Comparison of ENCODE assay signal across 18 cellular contexts in the genomic region with DNA sequence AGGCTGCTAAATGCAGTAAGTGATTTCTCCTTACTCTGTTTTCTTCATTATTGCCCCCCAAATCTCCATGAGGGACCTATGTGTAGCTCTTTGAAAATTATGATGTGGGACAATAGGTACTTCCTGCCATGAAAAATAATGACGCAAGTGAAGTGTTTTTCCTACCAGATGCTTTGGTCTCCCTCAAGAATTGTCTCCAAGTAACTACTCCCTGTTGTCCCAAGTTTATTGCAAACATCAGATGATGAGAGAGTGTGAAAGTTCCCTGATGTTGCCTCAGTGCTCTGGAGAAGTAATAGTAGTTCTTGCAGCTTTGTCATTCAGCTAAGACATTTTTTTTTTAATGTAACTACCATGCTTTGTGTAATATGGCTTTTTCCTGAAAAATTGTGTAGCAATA. TPM values are rescaled to one million over a fixed set of nuclear protein-coding genes. Genes with fewer than 3 reads are reported as not detected.
"Had no signal": no experiment of that assay in that cellular context is flagged by ENCODE, and none has a peak within 500 bp of the region (broad histone marks: within the 10 kb centered on the region; RNA-seq: fewer than 3 reads in every experiment).

No MANE protein-coding gene starts in this region.

- H3K27ac Mint-ChIP-seq: activated CD4-positive, alpha-beta T cell treated with anti-CD3 and anti-CD28 coated beads for 36 hours; activated CD8-positive, alpha-beta T cell treated with anti-CD3 and anti-CD28 coated beads for 36 hours; activated naive CD8-positive, alpha-beta T cell treated with anti-CD3 and anti-CD28 coated beads, Interleukin-2, amount 50 U/mL, for 24 hours; activated T-cell treated with anti-CD3 and anti-CD28 coated beads, Interleukin-2, amount 50 U/mL, for 72 hours; neural progenitor cell; stimulated activated naive B cell treated with anti-CD40 and anti-IgM and Interleukin-4, amounts not matched to agents 10 μg/mL and 1 μg/mL and 100 μg/mL, for 72 hours; T-cell had no signal

- H3K27ac ChIP-seq: ascending aorta, cardiac muscle cell, colonic mucosa, neural progenitor cell, WERI-Rb-1 had no signal

- H3K4me1 Mint-ChIP-seq: activated CD4-positive, alpha-beta T cell treated with anti-CD3 and anti-CD28 coated beads for 36 hours; activated naive CD8-positive, alpha-beta T cell treated with anti-CD3 and anti-CD28 coated beads, Interleukin-2, amount 50 U/mL, for 24 hours; neural progenitor cell; stimulated activated naive B cell treated with anti-CD40 and anti-IgM and Interleukin-4, amounts not matched to agents 10 μg/mL and 1 μg/mL and 100 μg/mL, for 72 hours; T-cell had no signal

- H3K27me3 Mint-ChIP-seq: activated CD4-positive, alpha-beta T cell treated with anti-CD3 and anti-CD28 coated beads for 36 hours; activated naive CD8-positive, alpha-beta T cell treated with anti-CD3 and anti-CD28 coated beads, Interleukin-2, amount 50 U/mL, for 24 hours; stimulated activated naive B cell treated with anti-CD40 and anti-IgM and Interleukin-4, amounts not matched to agents 10 μg/mL and 1 μg/mL and 100 μg/mL, for 72 hours had no signal

- H3K9me3 ChIP-seq: ascending aorta, colonic mucosa had no signal

- H3K36me3 Mint-ChIP-seq: neural progenitor cell; stimulated activated naive B cell treated with anti-CD40 and anti-IgM and Interleukin-4, amounts not matched to agents 10 μg/mL and 1 μg/mL and 100 μg/mL, for 72 hours; T-cell had no signal

- H3K36me3 ChIP-seq: ascending aorta, cardiac muscle cell, colonic mucosa, neural progenitor cell, WERI-Rb-1 had no signal

- ATAC-seq: activated CD4-positive, alpha-beta T cell treated with anti-CD3 and anti-CD28 coated beads for 36 hours; activated CD8-positive, alpha-beta T cell treated with anti-CD3 and anti-CD28 coated beads for 36 hours; activated naive CD8-positive, alpha-beta T cell treated with anti-CD3 and anti-CD28 coated beads, Interleukin-2, amount 50 U/mL, for 24 hours; activated T-cell treated with anti-CD3 and anti-CD28 coated beads, Interleukin-2, amount 50 U/mL, for 72 hours; stimulated activated naive B cell treated with anti-CD40 and anti-IgM and Interleukin-4, amounts not matched to agents 10 μg/mL and 1 μg/mL and 100 μg/mL, for 72 hours; T-cell had no signal

- H3K4me1 ChIP-seq: ascending aorta, colonic mucosa, neural progenitor cell had no signal

- H3K9me3 Mint-ChIP-seq: activated CD8-positive, alpha-beta T cell treated with anti-CD3 and anti-CD28 coated beads for 36 hours; activated naive CD8-positive, alpha-beta T cell treated with anti-CD3 and anti-CD28 coated beads, Interleukin-2, amount 50 U/mL, for 24 hours; activated T-cell treated with anti-CD3 and anti-CD28 coated beads, Interleukin-2, amount 50 U/mL, for 72 hours; neural progenitor cell; stimulated activated naive B cell treated with anti-CD40 and anti-IgM and Interleukin-4, amounts not matched to agents 10 μg/mL and 1 μg/mL and 100 μg/mL, for 72 hours; T-cell had no signal

- H3K4me3 ChIP-seq: ascending aorta, cardiac muscle cell, colonic mucosa, neural progenitor cell had no signal

- H3K27me3 ChIP-seq: ascending aorta, cardiac muscle cell, colonic mucosa, neural progenitor cell had no signal

- DNase-seq: activated CD4-positive, alpha-beta T cell treated with anti-CD3 and anti-CD28 coated beads for 36 hours; activated CD8-positive, alpha-beta memory T cell treated with anti-CD3 and anti-CD28 coated beads, Interleukin-2, amount 50 U/mL, for 4 hours; activated CD8-positive, alpha-beta T cell treated with anti-CD3 and anti-CD28 coated beads for 36 hours; activated naive CD4-positive, alpha-beta T cell; activated naive CD8-positive, alpha-beta T cell treated with anti-CD3 and anti-CD28 coated beads, Interleukin-2, amount 50 U/mL, for 24 hours; activated T-cell treated with anti-CD3 and anti-CD28 coated beads, Interleukin-2, amount 50 U/mL, for 72 hours; colonic mucosa; effector CD4-positive, alpha-beta T cell; retina; stimulated activated naive B cell treated with anti-CD40 and anti-IgM and Interleukin-4, amounts not matched to agents 10 μg/mL and 1 μg/mL and 100 μg/mL, for 72 hours; substantia nigra; T-cell; trophoblast cell; WERI-Rb-1 had no signal

- H3K4me3 Mint-ChIP-seq: activated CD4-positive, alpha-beta T cell treated with anti-CD3 and anti-CD28 coated beads for 36 hours; activated CD8-positive, alpha-beta T cell treated with anti-CD3 and anti-CD28 coated beads for 36 hours; activated naive CD8-positive, alpha-beta T cell treated with anti-CD3 and anti-CD28 coated beads, Interleukin-2, amount 50 U/mL, for 24 hours; activated T-cell treated with anti-CD3 and anti-CD28 coated beads, Interleukin-2, amount 50 U/mL, for 72 hours; neural progenitor cell; stimulated activated naive B cell treated with anti-CD40 and anti-IgM and Interleukin-4, amounts not matched to agents 10 μg/mL and 1 μg/mL and 100 μg/mL, for 72 hours; T-cell had no signal

RNA-seq across cellular contexts. Expression of a gene that starts 37.5 kb away (rescaled TPM):
- total RNA-seq: activated CD4-positive, alpha-beta T cell treated with anti-CD3 and anti-CD28 coated beads for 36 hours; activated CD8-positive, alpha-beta T cell treated with anti-CD3 and anti-CD28 coated beads for 36 hours; activated T-cell treated with anti-CD3 and anti-CD28 coated beads, Interleukin-2, amount 50 U/mL, for 72 hours; ascending aorta; cardiac muscle cell; myocyte; T-cell had no signal

RNA-seq across cellular contexts. Expression of a gene that starts 50.0 kb away (rescaled TPM):
- total RNA-seq: activated CD4-positive, alpha-beta T cell treated with anti-CD3 and anti-CD28 coated beads for 36 hours; activated CD8-positive, alpha-beta T cell treated with anti-CD3 and anti-CD28 coated beads for 36 hours; activated T-cell treated with anti-CD3 and anti-CD28 coated beads, Interleukin-2, amount 50 U/mL, for 72 hours had no signal
